Comparison of ENCODE assay signal across 6 cellular contexts in genomic region chr17:29593546-29594440, GRCh38. TPM values are rescaled to one million over a fixed set of nuclear protein-coding genes. Genes with fewer than 3 reads are reported as not detected.
A peak's percentile ranks its signal among the peaks of the same experiment; 100 is the strongest.
DNase-seq lines count a peak whose midpoint lies in the region; ATAC-seq and TF ChIP-seq lines count a peak whose summit lies in the region.

No MANE protein-coding gene starts in this region.

- H3K27me3 Mint-ChIP-seq in effector memory CD8-positive, alpha-beta T cell: no peaks in the 10 kb centered on the region

- no peaks in the 10 kb centered on the region for H3K9me3 Mint-ChIP-seq in effector memory CD8-positive, alpha-beta T cell

- peaks cover 0 to 50% (median 44%) of the 10 kb centered on the region in 4 donors for H3K4me1 ChIP-seq in sigmoid colon

- no peak overlapping the region for H3K27ac Mint-ChIP-seq in effector memory CD8-positive, alpha-beta T cell

- TF ChIP-seq POLR2A in sigmoid colon (IDR thresholded peaks at IDR 0.05): no peak

- peak overlapping the region; percentile 65 to 74 for H3K4me3 Mint-ChIP-seq in effector memory CD8-positive, alpha-beta T cell

- H3K36me3 Mint-ChIP-seq in effector memory CD8-positive, alpha-beta T cell (ENCODE audit: insufficient read depth): no peaks in the 10 kb centered on the region

- no peak for TF ChIP-seq CTCF in sigmoid colon (IDR thresholded peaks at IDR 0.05)

- no peaks in the 10 kb centered on the region for H3K9me3 ChIP-seq in sigmoid colon

- H3K4me3 ChIP-seq in sigmoid colon: peak overlapping the region; percentile 24 to 74 (median 72)

- DNase-seq in GDM1 (lab: John Stamatoyannopoulos, UW) (peak; percentile 19), NCI-H526 (lab: John Stamatoyannopoulos, UW) (peak; percentile 44 to 82), sigmoid colon (peak; percentile 68), mesenteric fat pad (ENCODE audit: low spot score) (no peak)
- DNase-seq in effector memory CD8-positive, alpha-beta T cell: no peak

- no peaks in the 10 kb centered on the region for H3K27me3 ChIP-seq in sigmoid colon

- no peak for TF ChIP-seq EP300 in sigmoid colon (IDR thresholded peaks at IDR 0.05)

- no peak for ATAC-seq in effector memory CD8-positive, alpha-beta T cell (replicated peaks)
- no peak for ATAC-seq in HG02870 (IDR thresholded peaks at IDR 0.05; ENCODE audit: unreplicated experiment)

- H3K4me1 Mint-ChIP-seq in effector memory CD8-positive, alpha-beta T cell (ENCODE audit: low read depth in 2 of 2): peaks cover 13 to 30% of the 10 kb centered on the region in 2 donors

- no peaks in the 10 kb centered on the region for H3K36me3 ChIP-seq in sigmoid colon

- intact Hi-C loops in sigmoid colon (cut with DNase I): no loop called here

- peak overlapping the region in 3 of 4 donors; percentile 38 to 43 (median 39) for H3K27ac ChIP-seq in sigmoid colon

- 3 to 4% methylated on average over 71 of the region's 71 CpGs for WGBS in sigmoid colon, 2 donors

RNA-seq across cellular contexts. Expression of gene ANKRD13B, which starts 0.9 kb away (rescaled TPM):
- total RNA-seq in sigmoid colon: 10 to 100 TPM in 1 of 4 donors, 1 to 10 TPM in 3; 5.4 to 17.2 (median 6.2) TPM
- polyA plus RNA-seq in sigmoid colon: 1 to 10 TPM; 1.6 to 5.2 (median 3.0) TPM
- 11.5 TPM for total RNA-seq in mesenteric fat pad

RNA-seq across cellular contexts. Expression of gene GIT1, which starts 4.3 kb away (rescaled TPM):
- total RNA-seq in sigmoid colon (10 to 100 TPM; 13.6 to 31.3 (median 16.8) TPM), mesenteric fat pad (47.7 TPM)
- 10 to 100 TPM; 16.9 to 28.5 (median 18.0) TPM for polyA plus RNA-seq in sigmoid colon

RNA-seq across cellular contexts. Expression of gene TP53I13, which starts 25.3 kb away (rescaled TPM):
- 10 to 100 TPM; 28.8 to 41.8 (median 35.4) TPM for total RNA-seq in sigmoid colon
- polyA plus RNA-seq in sigmoid colon: 10 to 100 TPM; 14.4 to 79.0 (median 20.3) TPM
- 75.2 TPM for total RNA-seq in mesenteric fat pad

RNA-seq across cellular contexts. Expression of gene ABHD15, which starts 27.0 kb away (rescaled TPM):
- total RNA-seq in sigmoid colon: 10 to 100 TPM in 1 of 4 donors, 1 to 10 TPM in 3; 4.1 to 10.8 (median 6.7) TPM
- 10 to 100 TPM in 1 of 3 donors, 1 to 10 TPM in 2; 4.9 to 10.3 (median 5.4) TPM for polyA plus RNA-seq in sigmoid colon
- 38.3 TPM for total RNA-seq in mesenteric fat pad

RNA-seq across cellular contexts. Expression of gene CORO6, which starts 28.9 kb away (rescaled TPM):
- total RNA-seq in sigmoid colon (10 to 100 TPM; 23.9 to 94.4 (median 35.1) TPM), mesenteric fat pad (7.1 TPM)
- 1 to 10 TPM in 2 of 3 donors, under 1 TPM in 1; 0.23 to 4.9 (median 3.0) TPM for polyA plus RNA-seq in sigmoid colon

Comparison
In these comparisons a context has a peak if more than half of its experiments do, and no peak if none do; other contexts are left out.
1. DNase-seq: peak in GDM1 (single experiment), NCI-H526 (2 of 2) and sigmoid colon (single experiment); none in effector memory CD8-positive, alpha-beta T cell (0 of 3) and mesenteric fat pad (single experiment).